ENCODE assay signal across 11 cellular contexts in genomic region chr11:58059011-58059358, GRCh38. TPM values are rescaled to one million over a fixed set of nuclear protein-coding genes. Genes with fewer than 3 reads are reported as not detected.
DNase-seq lines count a peak whose midpoint lies in the region; ATAC-seq and TF ChIP-seq lines count a peak whose summit lies in the region.
"Had no signal": no experiment of that assay in that cellular context is flagged by ENCODE, and none has a peak within 500 bp of the region (broad histone marks: within the 10 kb centered on the region; RNA-seq: fewer than 3 reads in every experiment).

No MANE protein-coding gene starts in this region.

- H3K9me3 Mint-ChIP-seq in H9: peaks cover 0 to 2% of the 10 kb centered on the region in 2 experiments; a peak in 2 of 5 replicates

- H3T11ph ChIP-seq in H9 (ENCODE audit: low read length): peak overlapping the region; percentile 79

- peaks cover 21% of the 10 kb centered on the region for H3K4me1 ChIP-seq in H9 (ENCODE audit: insufficient read depth, low read length)
- peaks cover 19% of the 10 kb centered on the region for H3K4me1 ChIP-seq in body of pancreas
- H3K4me1 ChIP-seq in iPS-20b (ENCODE audit: insufficient read depth, low read length): peaks cover 19% of the 10 kb centered on the region
- H3K4me1 ChIP-seq in adrenal gland (replicated peaks in 1 of 2): no peaks in the 10 kb centered on the region

- peak; percentile 75 for ATAC-seq in body of pancreas

- no peak overlapping the region for H3K56ac ChIP-seq in H9 (ENCODE audit: insufficient read length, low read depth, low read length)

- peak overlapping the region; percentile 50 for H4K5ac ChIP-seq in H9 (ENCODE audit: insufficient read length, low read depth, low read length)

- H3K9ac ChIP-seq in H9 (ENCODE audit: extremely low read depth, insufficient read length, low read length): no peak overlapping the region
- H3K9ac ChIP-seq in iPS-20b (ENCODE audit: low read depth, low read length): peak overlapping the region; percentile 43; the same call in 1 of the 2 replicates

- peak overlapping the region; percentile 94 for H3K18ac ChIP-seq in H9 (ENCODE audit: insufficient read length, low read depth, low read length)

- H3K36me3 ChIP-seq in body of pancreas (replicated peaks in 1 of 2; ENCODE audit: insufficient read depth in 1 of 2, low read depth in 2 of 2) (no peaks in the 10 kb centered on the region), iPS-20b (ENCODE audit: insufficient read depth, low read depth, low read length) (no peaks in the 10 kb centered on the region), adrenal gland (replicated peaks in 1 of 2) (no peaks in the 10 kb centered on the region)

- H2BK20ac ChIP-seq in H9 (ENCODE audit: low read depth, low read length, poor library complexity, severe bottlenecking): no peak overlapping the region

- no peak overlapping the region for H2BK120ac ChIP-seq in H9 (ENCODE audit: low read depth, low read length, poor library complexity, severe bottlenecking)

- H3K9me3 ChIP-seq in H9 (ENCODE audit: control insufficient read depth, low read depth, low read length) (no peaks in the 10 kb centered on the region), body of pancreas (no peaks in the 10 kb centered on the region), iPS-20b (ENCODE audit: insufficient read depth, low read depth, low read length) (no peaks in the 10 kb centered on the region), adrenal gland (replicated peaks in 1 of 3) (no peaks in the 10 kb centered on the region)

- no peak overlapping the region for H3K4me2 ChIP-seq in H9 (ENCODE audit: insufficient read depth, insufficient read length, low read length)

- H3K14ac ChIP-seq in H9 (ENCODE audit: insufficient read depth, low read length): peak overlapping the region; percentile 84; the same call in 1 of the 2 replicates

- no peaks in the 10 kb centered on the region for H3K79me2 ChIP-seq in H9 (ENCODE audit: insufficient read depth, low read length)

- TF ChIP-seq POLR2A in body of pancreas (IDR thresholded peaks at IDR 0.05) (no peak), adrenal gland (IDR thresholded peaks at IDR 0.05) (no peak), lower leg skin (IDR thresholded peaks at IDR 0.05) (no peak)

- H3K27ac Mint-ChIP-seq in H9: peak overlapping the region; percentile 86 to 96 (median 86); a peak in 4 of 7 replicates

- WGBS in H9 (ENCODE audit: extremely low coverage, insufficient read length, low lambda C conversion rate): no CpG with 5 or more reads among the region's 4 CpGs
- 38 to 40% methylated on average over 4 of the region's 4 CpGs for WGBS in body of pancreas, 2 donors
- WGBS in adrenal gland, 4 donors: 49 to 61% (median 57%) methylated on average over 4 of the region's 4 CpGs
- WGBS in lower leg skin, 2 donors: 43 to 54% methylated on average over 4 of the region's 4 CpGs

- H3K27me3 ChIP-seq in H9 (ENCODE audit: insufficient read depth, low read length) (no peaks in the 10 kb centered on the region), body of pancreas (no peaks in the 10 kb centered on the region), iPS-20b (ENCODE audit: insufficient read depth, low read length) (no peaks in the 10 kb centered on the region), adrenal gland (no peaks in the 10 kb centered on the region)

- no peak overlapping the region for H4K8ac ChIP-seq in H9 (replicated peaks; ENCODE audit: insufficient read length, low read depth, low read length)

- TF ChIP-seq CTCF in H9 (conservative IDR thresholded peaks at IDR 0.05): no peak
- no peak for TF ChIP-seq CTCF in body of pancreas (IDR thresholded peaks at IDR 0.05)
- TF ChIP-seq CTCF in adrenal gland (IDR thresholded peaks at IDR 0.05): no peak
- no peak for TF ChIP-seq CTCF in lower leg skin (IDR thresholded peaks at IDR 0.05)

- no peaks in the 10 kb centered on the region for H4K20me1 ChIP-seq in H9 (ENCODE audit: control insufficient read depth, insufficient read depth, insufficient read length)

- no peak overlapping the region for H2AK5ac ChIP-seq in H9 (ENCODE audit: insufficient read length, low read length)

- intact Hi-C loops in body of pancreas (cut with DNase I) (no loop called here), adrenal gland (cut with DNase I) (no loop called here), lower leg skin (cut with DNase I; ENCODE audit: low total_unique reads) (loop anchor here (10.0 kb wide), 1 partner anchor 244 kb away; no protein-coding TSS in a partner anchor)

- H4K91ac ChIP-seq in H9 (ENCODE audit: insufficient read length, low read depth, low read length): no peak overlapping the region

- no peak for DNase-seq in H9
- DNase-seq in body of pancreas: peak in 2 of 4 donors; percentile 30 to 40
- DNase-seq in smooth muscle cell of the brain vasculature (ENCODE audit: low read depth, low spot score): peak; percentile 1
- DNase-seq in NCI-H2171 treated with DMSO at 0.1 percent for 48 hours (lab: John Stamatoyannopoulos, UW): no peak
- no peak for DNase-seq in adrenal gland
- DNase-seq in NCI-H2227 (lab: John Stamatoyannopoulos, UW; ENCODE audit: unreplicated experiment): no peak
- no peak for DNase-seq in lower leg skin (ENCODE audit: low spot score in 2 of 2)
- DNase-seq: erythroblast had no signal

- no peak overlapping the region for H3K4me3 Mint-ChIP-seq in H9

- H2BK12ac ChIP-seq in H9 (ENCODE audit: insufficient read length, low read depth, low read length): no peak overlapping the region

- H3K4ac ChIP-seq in H9 (ENCODE audit: low read depth, low read length): no peak overlapping the region

- H2BK15ac ChIP-seq in H9 (ENCODE audit: low read depth, low read length): no peak overlapping the region

- peaks cover 42 to 43% of the 10 kb centered on the region in 2 experiments for H3K4me1 Mint-ChIP-seq in H9

- H3K4me3 ChIP-seq in body of pancreas (no peak overlapping the region), iPS-20b (ENCODE audit: low read length) (no peak overlapping the region), adrenal gland (no peak overlapping the region), lower leg skin (ENCODE audit: low read depth, poor library complexity, severe bottlenecking) (no peak overlapping the region)
- H3K4me3 ChIP-seq: skin epidermis had no signal

- H3K79me1 ChIP-seq in H9 (ENCODE audit: insufficient read depth, low read depth, low read length, poor library complexity, severe bottlenecking): no peaks in the 10 kb centered on the region

- H3K23me2 ChIP-seq in H9 (ENCODE audit: insufficient read length, low read depth, low read length, poor library complexity, severe bottlenecking): no peaks in the 10 kb centered on the region

- no peak overlapping the region for H3K23ac ChIP-seq in H9 (ENCODE audit: insufficient read length, low read depth, low read length)

- H3K27ac ChIP-seq in H9 (ENCODE audit: insufficient read length, low read depth, low read length) (no peak overlapping the region), body of pancreas (peak overlapping the region; percentile 49 to 84 (median 67)), iPS-20b (ENCODE audit: low read length) (peak overlapping the region; percentile 56), adrenal gland (peak overlapping the region in 2 of 5 donors; percentile 26 to 80)

- peak overlapping the region; percentile 73 for H2AFZ ChIP-seq in H9 (ENCODE audit: low read length)

- H3K36me3 Mint-ChIP-seq in H9 (ENCODE audit: insufficient read depth in 1 of 3, low read depth in 3 of 3): no peaks in the 10 kb centered on the region

- no peak overlapping the region for H2BK5ac ChIP-seq in H9 (ENCODE audit: insufficient read length, low read length)

- no peaks in the 10 kb centered on the region for H3K27me3 Mint-ChIP-seq in H9 (ENCODE audit: low read depth)

RNA-seq across cellular contexts. Expression of gene OR6Q1, which starts 28.2 kb away (rescaled TPM):
- total RNA-seq in H9 (2021) (not detected in 2 replicates), body of pancreas (not detected), adrenal gland (not detected), lower leg skin (not detected)
- polyA plus RNA-seq in adrenal gland: not detected
- polyA plus RNA-seq: thymus had no signal

RNA-seq across cellular contexts. Expression of gene OR9Q1, which starts 35.3 kb away (rescaled TPM):
- total RNA-seq in H9 (2021) (not detected in 2 replicates), body of pancreas (not detected), adrenal gland (not detected), lower leg skin (not detected)
- not detected for polyA plus RNA-seq in adrenal gland
